Comparison of ENCODE assay signal across 6 cellular contexts in the genomic region with DNA sequence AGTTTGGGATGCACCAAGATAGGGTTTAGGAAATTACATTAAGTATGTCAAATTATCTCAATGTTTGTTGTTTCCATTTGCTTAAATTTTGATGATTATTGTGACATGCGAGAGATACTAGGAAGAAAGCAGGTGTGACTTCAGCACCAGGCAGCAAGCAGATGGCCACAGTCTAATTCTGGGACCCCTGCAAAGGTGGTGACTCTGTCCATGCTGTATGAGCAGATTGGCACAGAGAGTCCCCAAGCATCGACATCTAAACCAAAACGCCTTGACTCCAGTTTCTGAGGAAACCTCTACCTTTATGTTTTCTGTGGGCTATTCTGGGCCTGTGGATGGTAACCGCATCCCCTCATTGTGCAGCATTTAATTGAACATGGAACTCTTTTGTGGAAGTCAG.
"Had no signal": no experiment of that assay in that cellular context is flagged by ENCODE, and none has a peak within 500 bp of the region (broad histone marks: within the 10 kb centered on the region; RNA-seq: fewer than 3 reads in every experiment).

No MANE protein-coding gene starts in this region.

- H3K4me2 ChIP-seq: GM23338 had no signal

- DNase-seq: H9, HCEC 1CT, IMR-90 had no signal

- H3K9me3 Mint-ChIP-seq: H9 had no signal

- H3K4me3 Mint-ChIP-seq: GM23338, H9 had no signal

- H3K4me1 Mint-ChIP-seq: GM23338 had no signal

- H2AFZ ChIP-seq: GM23338 had no signal

- H3K4me3 ChIP-seq: GM23338, K562 had no signal

- FAIRE-seq: HTR-8/SVneo, K562 had no signal

- H3K27ac Mint-ChIP-seq: GM23338 had no signal

- ATAC-seq: GM23338, K562 had no signal
